Comparison of ENCODE assay signal across 21 cellular contexts in genomic region chr11:109247071-109247470, GRCh38.
A peak's percentile ranks its signal among the peaks of the same experiment; 100 is the strongest.
DNase-seq lines count a peak whose midpoint lies in the region; ATAC-seq and TF ChIP-seq lines count a peak whose summit lies in the region.
"Had no signal": no experiment of that assay in that cellular context is flagged by ENCODE, and none has a peak within 500 bp of the region (broad histone marks: within the 10 kb centered on the region; RNA-seq: fewer than 3 reads in every experiment).

No MANE protein-coding gene starts in this region.

- intact Hi-C loops in activated CD4-positive, alpha-beta memory T cell treated with anti-CD3 and anti-CD28 coated beads for 36 hours (cut with micrococcal nuclease): no loop called here

- no peak for TF ChIP-seq CTCF in fibroblast of mammary gland (conservative IDR thresholded peaks at IDR 0.05; ENCODE audit: control insufficient read depth, insufficient read depth, low read depth, low read length)

- peak; percentile 64 for DNase-seq in HS-5 (ENCODE audit: low read depth)
- peak; percentile 69 for DNase-seq in fibroblast of mammary gland (ENCODE audit: low read depth)
- no peak for DNase-seq in COLO668 (lab: John Stamatoyannopoulos, UW; ENCODE audit: unreplicated experiment)
- DNase-seq in activated CD4-positive, alpha-beta memory T cell treated with anti-CD3 and anti-CD28 coated beads for 36 hours: no peak
- DNase-seq: activated T-cell treated with anti-CD3 and anti-CD28 coated beads, Interleukin-2, amount 50 U/mL, for 48 hours; body of pancreas; C1 segment of cervical spinal cord; MV-4-11; NCI-H187 treated with DMSO at 0.1 percent for 48 hours; NCI-H446 treated with DMSO at 0.1 percent for 48 hours; psoas muscle; SIG-M5; testis had no signal

- H3K36me3 Mint-ChIP-seq in activated CD4-positive, alpha-beta memory T cell treated with anti-CD3 and anti-CD28 coated beads for 36 hours: no peaks in the 10 kb centered on the region
- H3K36me3 Mint-ChIP-seq: activated naive CD4-positive, alpha-beta T cell treated with anti-CD3 and anti-CD28 coated beads, Interleukin-2, amount 50 U/mL, for 24 hours; WTC11 had no signal

- no peak overlapping the region for H3K27ac Mint-ChIP-seq in activated CD4-positive, alpha-beta memory T cell treated with anti-CD3 and anti-CD28 coated beads for 36 hours
- H3K27ac Mint-ChIP-seq: activated naive CD4-positive, alpha-beta T cell treated with anti-CD3 and anti-CD28 coated beads, Interleukin-2, amount 50 U/mL, for 24 hours; nephron; T-helper 1 cell treated with Interleukin-12 subunit alpha and Interleukin-12 subunit beta and Interleukin-4 antibody, amounts not matched to agents 30 μg/mL and 1 μg/mL, for 36 hours; WTC11 had no signal

- no peaks in the 10 kb centered on the region for H3K27me3 Mint-ChIP-seq in activated CD4-positive, alpha-beta memory T cell treated with anti-CD3 and anti-CD28 coated beads for 36 hours

- POLR2A ChIA-PET in activated CD4-positive, alpha-beta memory T cell treated with anti-CD3 and anti-CD28 coated beads for 36 hours (lab: Charles Lee): no interaction called here

- no peaks in the 10 kb centered on the region for H3K4me1 Mint-ChIP-seq in activated CD4-positive, alpha-beta memory T cell treated with anti-CD3 and anti-CD28 coated beads for 36 hours (ENCODE audit: low read depth)
- H3K4me1 Mint-ChIP-seq: activated naive CD4-positive, alpha-beta T cell treated with anti-CD3 and anti-CD28 coated beads, Interleukin-2, amount 50 U/mL, for 24 hours; nephron had no signal

- H3K9me3 Mint-ChIP-seq in activated CD4-positive, alpha-beta memory T cell treated with anti-CD3 and anti-CD28 coated beads for 36 hours: peaks cover 10% of the 10 kb centered on the region
- H3K9me3 Mint-ChIP-seq: activated naive CD4-positive, alpha-beta T cell treated with anti-CD3 and anti-CD28 coated beads, Interleukin-2, amount 50 U/mL, for 24 hours; nephron; T-helper 1 cell treated with Interleukin-12 subunit alpha and Interleukin-12 subunit beta and Interleukin-4 antibody, amounts not matched to agents 30 μg/mL and 1 μg/mL, for 36 hours; WTC11 had no signal

- no peak overlapping the region for H3K4me3 ChIP-seq in fibroblast of mammary gland (ENCODE audit: control insufficient read depth, low read depth, low read length)
- H3K4me3 ChIP-seq: body of pancreas, hepatocyte, psoas muscle, testis had no signal

- ATAC-seq in SK-N-SH treated with all-trans-retinoic acid at 6 μM for 48 hours: peak; percentile 72
- ATAC-seq in GM18517 (IDR thresholded peaks at IDR 0.05; ENCODE audit: unreplicated experiment): no peak
- no peak for ATAC-seq in HG03139 (IDR thresholded peaks at IDR 0.05; ENCODE audit: unreplicated experiment)
- ATAC-seq: body of pancreas, psoas muscle, WTC11 had no signal

- H3K4me3 Mint-ChIP-seq in activated CD4-positive, alpha-beta memory T cell treated with anti-CD3 and anti-CD28 coated beads for 36 hours: no peak overlapping the region
- H3K4me3 Mint-ChIP-seq: activated naive CD4-positive, alpha-beta T cell treated with anti-CD3 and anti-CD28 coated beads, Interleukin-2, amount 50 U/mL, for 24 hours; nephron; T-helper 1 cell treated with Interleukin-12 subunit alpha and Interleukin-12 subunit beta and Interleukin-4 antibody, amounts not matched to agents 30 μg/mL and 1 μg/mL, for 36 hours; WTC11 had no signal

- CTCF ChIA-PET in activated CD4-positive, alpha-beta memory T cell treated with anti-CD3 and anti-CD28 coated beads for 36 hours (lab: Charles Lee): no interaction called here

TF ChIP-seq in SK-N-SH treated with all-trans-retinoic acid at 6 μM for 48 hours, 23 proteins besides CTCF, POLR2A, EP300 and RAD21:
- TF ChIP-seq TOX (CRISPR knock-in tag; IDR thresholded peaks at IDR 0.05; ENCODE audit: borderline replicate concordance): no peak

Comparison
In these comparisons a context has a peak if more than half of its experiments do, and no peak if none do; other contexts are left out.
1. DNase-seq: peak in HS-5 (single experiment) and fibroblast of mammary gland (single experiment); none in COLO668 (single experiment) and activated CD4-positive, alpha-beta memory T cell treated with anti-CD3 and anti-CD28 coated beads for 36 hours (single experiment).